In the genomic region with DNA sequence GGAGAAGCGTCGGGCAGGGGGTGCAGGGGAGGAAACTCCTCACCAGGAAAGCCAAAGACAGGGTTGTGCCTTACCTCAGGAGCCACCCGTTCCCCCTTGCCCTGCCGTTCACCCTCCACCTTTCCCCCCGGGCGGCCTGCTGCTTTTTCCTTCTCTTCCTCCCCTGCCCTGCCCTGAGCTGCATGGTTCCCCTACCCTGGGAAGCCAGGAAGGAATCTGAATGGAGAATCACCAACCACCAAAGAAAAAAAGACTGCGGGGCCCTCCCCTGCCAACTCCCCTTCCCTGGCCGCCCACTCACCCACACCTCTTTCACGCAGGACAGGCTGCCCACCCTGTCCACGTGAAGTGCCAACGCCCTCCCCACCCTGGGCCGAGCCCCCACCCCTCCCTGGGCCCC, we compare ENCODE assay signal across 9 cellular contexts. TPM values are rescaled to one million over a fixed set of nuclear protein-coding genes. Genes with fewer than 3 reads are reported as not detected.
DNase-seq lines count a peak whose midpoint lies in the region; TF ChIP-seq lines count a peak whose summit lies in the region.
"Had no signal": no experiment of that assay in that cellular context is flagged by ENCODE, and none has a peak within 500 bp of the region (broad histone marks: within the 10 kb centered on the region; RNA-seq: fewer than 3 reads in every experiment).

No MANE protein-coding gene starts in this region.

- no peaks in the 10 kb centered on the region for H4K20me1 ChIP-seq in SK-N-SH (ENCODE audit: insufficient read depth)

- H3K4me2 ChIP-seq in SK-N-SH, result peak overlapping the region; percentile 60

- H3K4me1 ChIP-seq in SK-N-SH (ENCODE audit: control insufficient read depth in 1 of 2, insufficient read depth in 2 of 2, low read depth in 1 of 2, low read length in 1 of 2), result peaks cover 0 to 11% of the 10 kb centered on the region in 2 experiments; a peak in 2 of 4 replicates
- peaks cover 38% of the 10 kb centered on the region for H3K4me1 ChIP-seq in mononuclear cell (ENCODE audit: insufficient read depth, low read length)
- H3K4me1 ChIP-seq in tibial artery, result peaks cover 0 to 51% (median 29%) of the 10 kb centered on the region in 4 donors

- DNase-seq in GM06990 (ENCODE audit: extremely low read depth, insufficient read length) (no peak), SK-N-SH (peak; percentile 38), tibial artery (peak in 1 of 2 donors; percentile 69), NCI-H187 (lab: John Stamatoyannopoulos, UW) (no peak), NCI-H1092 (lab: John Stamatoyannopoulos, UW) (no peak), GF-D8 (lab: John Stamatoyannopoulos, UW) (no peak)
- DNase-seq in central memory CD4-positive, alpha-beta T cell, result peak; percentile 10

- H3K9me2 ChIP-seq in SK-N-SH, result no peaks in the 10 kb centered on the region

- H3K36me3 ChIP-seq in GM06990 (ENCODE audit: control insufficient read depth, insufficient read depth, low read length), result no peaks in the 10 kb centered on the region; the same call in 1 of the 2 replicates
- peaks cover 24 to 38% of the 10 kb centered on the region in 2 experiments for H3K36me3 ChIP-seq in SK-N-SH (replicated peaks in 1 of 2; ENCODE audit: control insufficient read depth in 1 of 2, insufficient read depth in 2 of 2, low read length in 1 of 2)
- peaks cover 6 to 16% (median 11%) of the 10 kb centered on the region in 3 donors for H3K36me3 ChIP-seq in tibial artery

- TF ChIP-seq CTCF in GM06990 (IDR thresholded peaks at IDR 0.05; ENCODE audit: insufficient read depth, low read length, poor library complexity, severe bottlenecking) (no peak), SK-N-SH (IDR thresholded peaks at IDR 0.05) (no peak), tibial artery (IDR thresholded peaks at IDR 0.05) (no peak)

- H3K4me3 ChIP-seq in GM06990 (replicated peaks; ENCODE audit: low read depth, low read length) (peak overlapping the region; percentile 85), SK-N-SH (ENCODE audit: low read depth in 2 of 2, low read length in 1 of 2) (peak overlapping the region; percentile 80 to 83), mononuclear cell (ENCODE audit: low read length) (peak overlapping the region; percentile 53), tibial artery (peak overlapping the region; percentile 74 to 95)

- 33% methylated on average over 11 of the region's 12 CpGs for WGBS in SK-N-SH (ENCODE audit: low lambda C conversion rate)

- H3K27me3 ChIP-seq in GM06990 (replicated peaks; ENCODE audit: control insufficient read depth, insufficient read depth, low read length) (no peaks in the 10 kb centered on the region), SK-N-SH (ENCODE audit: insufficient read depth) (no peaks in the 10 kb centered on the region), mononuclear cell (ENCODE audit: insufficient read depth, low read length) (no peaks in the 10 kb centered on the region), tibial artery (no peaks in the 10 kb centered on the region)

- no peak for TF ChIP-seq RAD21 in SK-N-SH (IDR thresholded peaks at IDR 0.05; ENCODE audit: low read length)

- intact Hi-C loops in tibial artery (cut with DNase I; ENCODE audit: low total_unique reads), result no loop called here

- no peaks in the 10 kb centered on the region for H3K9me3 ChIP-seq in SK-N-SH
- no peaks in the 10 kb centered on the region for H3K9me3 ChIP-seq in mononuclear cell (ENCODE audit: low read depth, low read length)
- no peaks in the 10 kb centered on the region for H3K9me3 ChIP-seq in tibial artery

- H3F3A ChIP-seq in SK-N-SH (replicated peaks; ENCODE audit: insufficient read depth), result peaks cover 22% of the 10 kb centered on the region

- H3K9ac ChIP-seq in SK-N-SH, result peak overlapping the region; percentile 84

- CTCF ChIA-PET in SK-N-SH (lab: Yijun Ruan, JAX), result interaction anchor here (1.2 kb wide), 1 partner anchor 164 kb away, joined by 3 read pairs; no protein-coding TSS in a partner anchor

- H3K27ac ChIP-seq in SK-N-SH (ENCODE audit: low read depth in 2 of 2, low read length in 1 of 2) (peak overlapping the region; percentile 94 to 98), tibial artery (peak overlapping the region; percentile 98)

- POLR2A ChIA-PET in SK-N-SH (lab: Yijun Ruan, JAX), result interaction anchor here (0.8 to 2.1 kb wide), 4 partner anchors 15 to 739 kb away, joined by 3 to 10 read pairs (median 4); a partner anchor contains a TSS

- peaks cover 41% of the 10 kb centered on the region for H3K79me2 ChIP-seq in SK-N-SH (ENCODE audit: insufficient read depth)

- no peak for TF ChIP-seq EP300 in SK-N-SH (IDR thresholded peaks at IDR 0.05; ENCODE audit: borderline replicate concordance in 1 of 2, low read depth in 1 of 2, low read length in 1 of 2)

- H2AFZ ChIP-seq in SK-N-SH (ENCODE audit: low read depth), result no peak overlapping the region

TF ChIP-seq in SK-N-SH, 30 proteins besides CTCF, POLR2A, EP300 and RAD21:
- TF ChIP-seq RXRA (IDR thresholded peaks at IDR 0.05; ENCODE audit: borderline replicate concordance, low read depth) (no peak), SIN3A (IDR thresholded peaks at IDR 0.05; ENCODE audit: borderline replicate concordance, low read depth, low read length) (no peak), RFX5 (IDR thresholded peaks at IDR 0.05; ENCODE audit: low read length) (no peak), GATA2 (CRISPR knock-in tag; IDR thresholded peaks at IDR 0.05) (no peak), FOSL2 (IDR thresholded peaks at IDR 0.05; ENCODE audit: borderline replicate concordance, low read depth) (no peak), ELF1 (IDR thresholded peaks at IDR 0.05) (no peak)
- TF ChIP-seq, protein P1, sequence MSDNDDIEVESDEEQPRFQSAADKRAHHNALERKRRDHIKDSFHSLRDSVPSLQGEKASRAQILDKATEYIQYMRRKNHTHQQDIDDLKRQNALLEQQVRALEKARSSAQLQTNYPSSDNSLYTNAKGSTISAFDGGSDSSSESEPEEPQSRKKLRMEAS (IDR thresholded peaks at IDR 0.05; ENCODE audit: low read depth), result no peak
- TF ChIP-seq, protein P2, sequence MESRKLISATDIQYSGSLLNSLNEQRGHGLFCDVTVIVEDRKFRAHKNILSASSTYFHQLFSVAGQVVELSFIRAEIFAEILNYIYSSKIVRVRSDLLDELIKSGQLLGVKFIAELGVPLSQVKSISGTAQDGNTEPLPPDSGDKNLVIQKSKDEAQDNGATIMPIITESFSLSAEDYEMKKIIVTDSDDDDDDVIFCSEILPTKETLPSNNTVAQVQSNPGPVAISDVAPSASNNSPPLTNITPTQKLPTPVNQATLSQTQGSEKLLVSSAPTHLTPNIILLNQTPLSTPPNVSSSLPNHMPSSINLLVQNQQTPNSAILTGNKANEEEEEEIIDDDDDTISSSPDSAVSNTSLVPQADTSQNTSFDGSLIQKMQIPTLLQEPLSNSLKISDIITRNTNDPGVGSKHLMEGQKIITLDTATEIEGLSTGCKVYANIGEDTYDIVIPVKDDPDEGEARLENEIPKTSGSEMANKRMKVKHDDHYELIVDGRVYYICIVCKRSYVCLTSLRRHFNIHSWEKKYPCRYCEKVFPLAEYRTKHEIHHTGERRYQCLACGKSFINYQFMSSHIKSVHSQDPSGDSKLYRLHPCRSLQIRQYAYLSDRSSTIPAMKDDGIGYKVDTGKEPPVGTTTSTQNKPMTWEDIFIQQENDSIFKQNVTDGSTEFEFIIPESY (IDR thresholded peaks at IDR 0.05; ENCODE audit: borderline replicate concordance, low read depth), result no peak
- TF ChIP-seq, protein P3, sequence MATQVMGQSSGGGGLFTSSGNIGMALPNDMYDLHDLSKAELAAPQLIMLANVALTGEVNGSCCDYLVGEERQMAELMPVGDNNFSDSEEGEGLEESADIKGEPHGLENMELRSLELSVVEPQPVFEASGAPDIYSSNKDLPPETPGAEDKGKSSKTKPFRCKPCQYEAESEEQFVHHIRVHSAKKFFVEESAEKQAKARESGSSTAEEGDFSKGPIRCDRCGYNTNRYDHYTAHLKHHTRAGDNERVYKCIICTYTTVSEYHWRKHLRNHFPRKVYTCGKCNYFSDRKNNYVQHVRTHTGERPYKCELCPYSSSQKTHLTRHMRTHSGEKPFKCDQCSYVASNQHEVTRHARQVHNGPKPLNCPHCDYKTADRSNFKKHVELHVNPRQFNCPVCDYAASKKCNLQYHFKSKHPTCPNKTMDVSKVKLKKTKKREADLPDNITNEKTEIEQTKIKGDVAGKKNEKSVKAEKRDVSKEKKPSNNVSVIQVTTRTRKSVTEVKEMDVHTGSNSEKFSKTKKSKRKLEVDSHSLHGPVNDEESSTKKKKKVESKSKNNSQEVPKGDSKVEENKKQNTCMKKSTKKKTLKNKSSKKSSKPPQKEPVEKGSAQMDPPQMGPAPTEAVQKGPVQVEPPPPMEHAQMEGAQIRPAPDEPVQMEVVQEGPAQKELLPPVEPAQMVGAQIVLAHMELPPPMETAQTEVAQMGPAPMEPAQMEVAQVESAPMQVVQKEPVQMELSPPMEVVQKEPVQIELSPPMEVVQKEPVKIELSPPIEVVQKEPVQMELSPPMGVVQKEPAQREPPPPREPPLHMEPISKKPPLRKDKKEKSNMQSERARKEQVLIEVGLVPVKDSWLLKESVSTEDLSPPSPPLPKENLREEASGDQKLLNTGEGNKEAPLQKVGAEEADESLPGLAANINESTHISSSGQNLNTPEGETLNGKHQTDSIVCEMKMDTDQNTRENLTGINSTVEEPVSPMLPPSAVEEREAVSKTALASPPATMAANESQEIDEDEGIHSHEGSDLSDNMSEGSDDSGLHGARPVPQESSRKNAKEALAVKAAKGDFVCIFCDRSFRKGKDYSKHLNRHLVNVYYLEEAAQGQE (IDR thresholded peaks at IDR 0.05; ENCODE audit: low read depth, low read length), result no peak
TF ChIP-seq in SK-N-SH: peak in this region for 0.

RNA-seq across cellular contexts. Expression of a gene that starts 0.8 kb away (rescaled TPM):
- 19.6 and 27.6 TPM in 2 replicates for polyA plus RNA-seq in SK-N-SH (2012; rRNA removed)
- 17.3 and 18.6 TPM in 2 replicates for polyA plus RNA-seq in SK-N-SH (2012; cell fraction: cytosol; rRNA removed)
- polyA plus RNA-seq in SK-N-SH (2012; cell fraction: nucleus; rRNA removed), result 30.8 and 45.4 TPM in 2 replicates
- total RNA-seq in mononuclear cell, result 32.0 TPM

RNA-seq across cellular contexts. Expression of a gene that starts 24.7 kb away (rescaled TPM):
- polyA plus RNA-seq in SK-N-SH (2012; rRNA removed), result 88.3 and 112 TPM in 2 replicates
- 142 and 205 TPM in 2 replicates for polyA plus RNA-seq in SK-N-SH (2012; cell fraction: cytosol; rRNA removed)
- polyA plus RNA-seq in SK-N-SH (2012; cell fraction: nucleus; rRNA removed), result 32.2 and 59.9 TPM in 2 replicates
- total RNA-seq in mononuclear cell, result 21.6 TPM

RNA-seq across cellular contexts. Expression of a gene that starts 25.0 kb away (rescaled TPM):
- 40.0 and 49.9 TPM in 2 replicates for polyA plus RNA-seq in SK-N-SH (2012; rRNA removed)
- polyA plus RNA-seq in SK-N-SH (2012; cell fraction: cytosol; rRNA removed), result 53.2 and 62.9 TPM in 2 replicates
- 21.4 and 31.7 TPM in 2 replicates for polyA plus RNA-seq in SK-N-SH (2012; cell fraction: nucleus; rRNA removed)
- 54.4 TPM for total RNA-seq in mononuclear cell

RNA-seq across cellular contexts. Expression of a gene that starts 49.5 kb away (rescaled TPM):
- not detected in 2 replicates for polyA plus RNA-seq in SK-N-SH (2012; rRNA removed)
- polyA plus RNA-seq in SK-N-SH (2012; cell fraction: cytosol; rRNA removed), result 0.14 and 0.16 TPM in 2 replicates
- not detected in 2 replicates for polyA plus RNA-seq in SK-N-SH (2012; cell fraction: nucleus; rRNA removed)
- not detected for total RNA-seq in mononuclear cell
- total RNA-seq: NCI-H460 had no signal

Comparison
In these comparisons a context has a peak if more than half of its experiments do, and no peak if none do; other contexts are left out.
1. DNase-seq: peak in SK-N-SH (single experiment) and central memory CD4-positive, alpha-beta T cell (single experiment); none in GM06990 (single experiment), NCI-H187 (0 of 2), NCI-H1092 (single experiment) and GF-D8 (single experiment).
2. Peak in every context shown above with its lines, with median percentiles within 50 percentile points of each other: H3K4me3 ChIP-seq.